ENCODE assay signal across 20 cellular contexts in genomic region chr4:45910511-45910910, GRCh38.
"Had no signal": no experiment of that assay in that cellular context is flagged by ENCODE, and none has a peak within 500 bp of the region (broad histone marks: within the 10 kb centered on the region; RNA-seq: fewer than 3 reads in every experiment).

No MANE protein-coding gene starts in this region.

- H3K9me3 ChIP-seq: neutrophil, stomach, thoracic aorta, transverse colon had no signal

- H3K27me3 ChIP-seq: dorsolateral prefrontal cortex, heart left ventricle, neutrophil, stomach, transverse colon had no signal

- H3K4me1 ChIP-seq: heart left ventricle, psoas muscle, stomach, transverse colon had no signal

- H3K36me3 ChIP-seq: heart left ventricle, neutrophil, stomach, thoracic aorta, transverse colon had no signal

- DNase-seq: cortex of kidney; dorsolateral prefrontal cortex; effector CD8-positive, alpha-beta T cell; heart left ventricle; hippocampal formation; left colon; left ventricle myocardium superior; mesenchymal stem cell; naive thymus-derived CD4-positive, alpha-beta T cell; nephron progenitor cell; psoas muscle; retina; stimulated activated naive CD4-positive, alpha-beta T cell; stomach; substantia nigra; transverse colon had no signal

- H3K27ac ChIP-seq: dorsolateral prefrontal cortex, heart left ventricle, neutrophil, psoas muscle, stomach, thoracic aorta, transverse colon had no signal

- ATAC-seq: heart left ventricle; left colon; left ventricle myocardium superior; naive thymus-derived CD4-positive, alpha-beta T cell; psoas muscle; sciatic nerve had no signal

- H3K4me3 ChIP-seq: dorsolateral prefrontal cortex, heart left ventricle, lung, psoas muscle, stomach, thoracic aorta, transverse colon had no signal
